Comparison of ENCODE assay signal across 14 cellular contexts in genomic region chr17:78120971-78121800, GRCh38. TPM values are rescaled to one million over a fixed set of nuclear protein-coding genes. Genes with fewer than 3 reads are reported as not detected.
DNase-seq lines count a peak whose midpoint lies in the region; ATAC-seq and TF ChIP-seq lines count a peak whose summit lies in the region.
"Had no signal": no experiment of that assay in that cellular context is flagged by ENCODE, and none has a peak within 500 bp of the region (broad histone marks: within the 10 kb centered on the region; RNA-seq: fewer than 3 reads in every experiment).

No MANE protein-coding gene starts in this region.

- H3K4me1 Mint-ChIP-seq in activated CD4-positive, alpha-beta T cell treated with anti-CD3 and anti-CD28 coated beads for 36 hours = peaks cover 59% of the 10 kb centered on the region
- peaks cover 45% of the 10 kb centered on the region for H3K4me1 Mint-ChIP-seq in activated naive CD8-positive, alpha-beta T cell treated with anti-CD3 and anti-CD28 coated beads, Interleukin-2, amount 10 ng/mL, durations not matched to agents 7 days and 5 days

- no peaks in the 10 kb centered on the region for H4K20me1 ChIP-seq in OCI-LY7 (ENCODE audit: insufficient read depth, low read length)
- H4K20me1 ChIP-seq in hepatocyte (ENCODE audit: insufficient read depth, poor library complexity, severe bottlenecking) = no peaks in the 10 kb centered on the region

- peak overlapping the region; percentile 47 for H3K27ac ChIP-seq in OCI-LY7 (ENCODE audit: low read depth, low read length, poor library complexity, severe bottlenecking)
- H3K27ac ChIP-seq in hepatocyte = no peak overlapping the region
- H3K27ac ChIP-seq: tibial artery had no signal

- intact Hi-C loops in activated CD4-positive, alpha-beta T cell treated with anti-CD3 and anti-CD28 coated beads for 36 hours (cut with DNase I, micrococcal nuclease) = loop anchor here (1.0 to 10.0 kb wide), 4 partner anchors 9 to 666 kb away; partner anchors contain the start of gene TMC8 (in 1 of the 2)
- intact Hi-C loops in OCI-LY7 (cut with micrococcal nuclease; ENCODE audit: unreplicated experiment) = no loop called here

- POLR2A ChIA-PET in activated CD4-positive, alpha-beta T cell treated with anti-CD3 and anti-CD28 coated beads for 36 hours (lab: Charles Lee) = interaction anchor here (0.7 kb wide), 1 partner anchor 1683 kb away, joined by 3 read pairs; no protein-coding TSS in a partner anchor
- POLR2A ChIA-PET in OCI-LY7 (lab: Charles Lee) = no interaction called here
- POLR2A ChIA-PET in activated naive CD8-positive, alpha-beta T cell treated with anti-CD3 and anti-CD28 coated beads, Interleukin-2, amount 10 ng/mL, durations not matched to agents 7 days and 5 days (lab: Charles Lee) = interaction anchor here (0.5 to 13.9 kb wide), 4 partner anchors 9 to 163 kb away, joined by 3 to 380 read pairs (median 28); partner anchors contain the start of genes TMC6, TMC8 and TNRC6C

- WGBS in hepatocyte (ENCODE audit: low lambda C conversion rate, missing lambda C conversion rate) = 94% methylated on average over 31 of the region's 35 CpGs

- H3K27me3 Mint-ChIP-seq in activated CD4-positive, alpha-beta T cell treated with anti-CD3 and anti-CD28 coated beads for 36 hours = no peaks in the 10 kb centered on the region
- no peaks in the 10 kb centered on the region for H3K27me3 Mint-ChIP-seq in activated naive CD8-positive, alpha-beta T cell treated with anti-CD3 and anti-CD28 coated beads, Interleukin-2, amount 10 ng/mL, durations not matched to agents 7 days and 5 days

- H3K9me2 ChIP-seq in OCI-LY7 (ENCODE audit: insufficient read depth, low read length) (no peaks in the 10 kb centered on the region), hepatocyte (replicated peaks; ENCODE audit: insufficient read depth) (no peaks in the 10 kb centered on the region)

- H3K27me3 ChIP-seq in hepatocyte = no peaks in the 10 kb centered on the region

- ATAC-seq in activated CD4-positive, alpha-beta T cell treated with anti-CD3 and anti-CD28 coated beads for 36 hours = peak; percentile 56
- peak; percentile 62 for ATAC-seq in activated naive CD8-positive, alpha-beta T cell treated with anti-CD3 and anti-CD28 coated beads, Interleukin-2, amount 10 ng/mL, durations not matched to agents 7 days and 5 days (ENCODE audit: low read depth)

- TF ChIP-seq CTCF in OCI-LY7 (conservative IDR thresholded peaks at IDR 0.05; ENCODE audit: low read length) = no peak
- TF ChIP-seq CTCF in hepatocyte (IDR thresholded peaks at IDR 0.05; ENCODE audit: poor library complexity) = no peak

- CTCF ChIA-PET in activated CD4-positive, alpha-beta T cell treated with anti-CD3 and anti-CD28 coated beads for 36 hours (lab: Charles Lee) = interaction anchor here (0.7 to 2.8 kb wide), 4 partner anchors 8 to 55 kb away, joined by 3 to 20 read pairs (median 4); no protein-coding TSS in a partner anchor
- CTCF ChIA-PET in OCI-LY7 (lab: Charles Lee; ENCODE audit: unreplicated experiment) = interaction anchor here (0.9 kb wide), 1 partner anchor 127 kb away, joined by 3 read pairs; no protein-coding TSS in a partner anchor

- H3K9me3 ChIP-seq in OCI-LY7 (ENCODE audit: low read length) (no peaks in the 10 kb centered on the region), hepatocyte (ENCODE audit: low read depth) (no peaks in the 10 kb centered on the region)
- H3K9me3 ChIP-seq: tibial artery had no signal

- H3K9me3 Mint-ChIP-seq in activated CD4-positive, alpha-beta T cell treated with anti-CD3 and anti-CD28 coated beads for 36 hours (ENCODE audit: low read depth) = no peaks in the 10 kb centered on the region
- H3K9me3 Mint-ChIP-seq in activated naive CD8-positive, alpha-beta T cell treated with anti-CD3 and anti-CD28 coated beads, Interleukin-2, amount 10 ng/mL, durations not matched to agents 7 days and 5 days = no peaks in the 10 kb centered on the region

- peak overlapping the region; percentile 93 for H3K27ac Mint-ChIP-seq in activated CD4-positive, alpha-beta T cell treated with anti-CD3 and anti-CD28 coated beads for 36 hours
- H3K27ac Mint-ChIP-seq in activated naive CD8-positive, alpha-beta T cell treated with anti-CD3 and anti-CD28 coated beads, Interleukin-2, amount 10 ng/mL, durations not matched to agents 7 days and 5 days = peak overlapping the region; percentile 96

- H3K4me3 ChIP-seq in OCI-LY7 (ENCODE audit: low read depth, low read length, poor library complexity, severe bottlenecking) = peak overlapping the region; percentile 55
- no peak overlapping the region for H3K4me3 ChIP-seq in hepatocyte
- H3K4me3 ChIP-seq: tibial artery had no signal

- peak overlapping the region; percentile 66 for H3K4me3 Mint-ChIP-seq in activated CD4-positive, alpha-beta T cell treated with anti-CD3 and anti-CD28 coated beads for 36 hours
- H3K4me3 Mint-ChIP-seq in activated naive CD8-positive, alpha-beta T cell treated with anti-CD3 and anti-CD28 coated beads, Interleukin-2, amount 10 ng/mL, durations not matched to agents 7 days and 5 days = peak overlapping the region; percentile 93

- H3K4me2 ChIP-seq in OCI-LY7 (ENCODE audit: low read length) (peak overlapping the region; percentile 70), hepatocyte (no peak overlapping the region)

- no TSS peak for BruUV-seq in OCI-LY7 (replicated peaks; lab: Mats Ljungman, UMichigan)

- H3K36me3 ChIP-seq in OCI-LY7 (ENCODE audit: insufficient read depth, low read length) (peaks cover 61% of the 10 kb centered on the region), hepatocyte (replicated peaks; ENCODE audit: insufficient read depth, low read depth) (no peaks in the 10 kb centered on the region)

- H3K79me2 ChIP-seq in OCI-LY7 (ENCODE audit: insufficient read depth, low read depth, low read length) (no peaks in the 10 kb centered on the region), hepatocyte (no peaks in the 10 kb centered on the region)

- peaks cover 45% of the 10 kb centered on the region for H3K4me1 ChIP-seq in OCI-LY7 (ENCODE audit: insufficient read depth, low read length, poor library complexity, severe bottlenecking)
- no peaks in the 10 kb centered on the region for H3K4me1 ChIP-seq in hepatocyte (ENCODE audit: insufficient read depth)

- DNase-seq in activated CD4-positive, alpha-beta T cell treated with anti-CD3 and anti-CD28 coated beads for 36 hours = peak; percentile 74
- no peak for DNase-seq in activated CD4-positive, alpha-beta T cell treated with anti-CD3 and anti-CD28 coated beads for 4 hours
- DNase-seq in OCI-LY7 (ENCODE audit: low spot score) = peak; percentile 53
- DNase-seq in activated naive CD8-positive, alpha-beta T cell treated with anti-CD3 and anti-CD28 coated beads, Interleukin-2, amount 10 ng/mL, durations not matched to agents 7 days and 5 days = peak; percentile 72
- peak; percentile 60 for DNase-seq in stimulated activated CD8-positive, alpha-beta memory T cell treated with anti-CD3 and anti-CD28 coated beads, Interleukin-4, amount 100 ng/mL, for 48 hours
- DNase-seq in HK-2 (ENCODE audit: unreplicated experiment) = no peak
- DNase-seq in kidney tubule cell (ENCODE audit: low spot score) = no peak
- DNase-seq in hepatocyte (ENCODE audit: low spot score) = no peak
- DNase-seq: effector CD8-positive, alpha-beta T cell; hypothalamus; SIG-M5; tibial artery had no signal

- no peak overlapping the region for H2AFZ ChIP-seq in OCI-LY7 (ENCODE audit: low read length)
- H2AFZ ChIP-seq in hepatocyte = no peak overlapping the region

- peaks cover 54% of the 10 kb centered on the region for H3K36me3 Mint-ChIP-seq in activated CD4-positive, alpha-beta T cell treated with anti-CD3 and anti-CD28 coated beads for 36 hours (ENCODE audit: low read depth)
- peaks cover 47% of the 10 kb centered on the region for H3K36me3 Mint-ChIP-seq in activated naive CD8-positive, alpha-beta T cell treated with anti-CD3 and anti-CD28 coated beads, Interleukin-2, amount 10 ng/mL, durations not matched to agents 7 days and 5 days

RNA-seq across cellular contexts. Expression of gene TMC6, which starts 7.4 kb away (rescaled TPM):
- 100 to 1,000 TPM; 138 to 145 TPM for total RNA-seq in activated CD4-positive, alpha-beta T cell treated with anti-CD3 and anti-CD28 coated beads for 36 hours
- 94.0 and 124 TPM in 2 replicates for total RNA-seq in OCI-LY7 (2014; rRNA removed; shearing (Covaris generic))
- total RNA-seq in OCI-LY7 (2022) (234 and 258 TPM in 2 replicates), hepatocyte (20.9 and 26.7 TPM in 2 replicates)
- 100 to 1,000 TPM; 638 to 646 TPM for total RNA-seq in activated naive CD8-positive, alpha-beta T cell treated with anti-CD3 and anti-CD28 coated beads, Interleukin-2, amount 10 ng/mL, durations not matched to agents 7 days and 5 days
- 57.9 and 62.8 TPM in 2 replicates for polyA plus RNA-seq in hepatocyte

RNA-seq across cellular contexts. Expression of gene TMC8, which starts 9.4 kb away (rescaled TPM):
- 100 to 1,000 TPM; 123 to 139 TPM for total RNA-seq in activated CD4-positive, alpha-beta T cell treated with anti-CD3 and anti-CD28 coated beads for 36 hours
- total RNA-seq in OCI-LY7 (2014; rRNA removed; shearing (Covaris generic)) = 54.6 and 83.8 TPM in 2 replicates
- total RNA-seq in OCI-LY7 (2022) = 219 and 236 TPM in 2 replicates
- 100 to 1,000 TPM; 336 to 340 TPM for total RNA-seq in activated naive CD8-positive, alpha-beta T cell treated with anti-CD3 and anti-CD28 coated beads, Interleukin-2, amount 10 ng/mL, durations not matched to agents 7 days and 5 days
- 0.07 and 0.16 TPM in 2 replicates for total RNA-seq in hepatocyte
- 1.2 and 3.3 TPM in 2 replicates for polyA plus RNA-seq in hepatocyte

RNA-seq across cellular contexts. Expression of gene C17orf99, which starts 25.0 kb away (rescaled TPM):
- not detected for total RNA-seq in activated CD4-positive, alpha-beta T cell treated with anti-CD3 and anti-CD28 coated beads for 36 hours
- not detected in 2 replicates for total RNA-seq in OCI-LY7 (2014; rRNA removed; shearing (Covaris generic))
- total RNA-seq in OCI-LY7 (2022) (1.1 TPM in 2 replicates), hepatocyte (0.32 and 0.33 TPM in 2 replicates)
- total RNA-seq in activated naive CD8-positive, alpha-beta T cell treated with anti-CD3 and anti-CD28 coated beads, Interleukin-2, amount 10 ng/mL, durations not matched to agents 7 days and 5 days = not detected
- 0.62 and 0.77 TPM in 2 replicates for polyA plus RNA-seq in hepatocyte
- total RNA-seq: A172, HT1080 had no signal

RNA-seq across cellular contexts. Expression of gene SYNGR2, which starts 47.2 kb away (rescaled TPM):
- total RNA-seq in activated CD4-positive, alpha-beta T cell treated with anti-CD3 and anti-CD28 coated beads for 36 hours = 10 to 100 TPM; 79.1 to 89.2 TPM
- total RNA-seq in OCI-LY7 (2014; rRNA removed; shearing (Covaris generic)) = 21.3 and 35.4 TPM in 2 replicates
- 44.9 and 45.5 TPM in 2 replicates for total RNA-seq in OCI-LY7 (2022)
- total RNA-seq in activated naive CD8-positive, alpha-beta T cell treated with anti-CD3 and anti-CD28 coated beads, Interleukin-2, amount 10 ng/mL, durations not matched to agents 7 days and 5 days = 10 to 100 TPM; 43.2 to 50.5 TPM
- total RNA-seq in hepatocyte = 48.3 and 72.5 TPM in 2 replicates
- polyA plus RNA-seq in hepatocyte = 160 and 191 TPM in 2 replicates

Comparison
In these comparisons a context has a peak if more than half of its experiments do, and no peak if none do; other contexts are left out.
1. DNase-seq: peak in activated CD4-positive, alpha-beta T cell treated with anti-CD3 and anti-CD28 coated beads for 36 hours (single experiment), OCI-LY7 (single experiment), activated naive CD8-positive, alpha-beta T cell treated with anti-CD3 and anti-CD28 coated beads, Interleukin-2, amount 10 ng/mL, durations not matched to agents 7 days and 5 days (single experiment) and stimulated activated CD8-positive, alpha-beta memory T cell treated with anti-CD3 and anti-CD28 coated beads, Interleukin-4, amount 100 ng/mL, for 48 hours (single experiment); none in activated CD4-positive, alpha-beta T cell treated with anti-CD3 and anti-CD28 coated beads for 4 hours (0 of 2), HK-2 (single experiment), kidney tubule cell (single experiment) and hepatocyte (single experiment).
2. RNA of gene TMC8, which starts 9.4 kb away (total RNA-seq): 336 to 340 TPM in activated naive CD8-positive, alpha-beta T cell treated with anti-CD3 and anti-CD28 coated beads, Interleukin-2, amount 10 ng/mL, durations not matched to agents 7 days and 5 days, 54.6 to 236 TPM in OCI-LY7 and 123 to 139 TPM in activated CD4-positive, alpha-beta T cell treated with anti-CD3 and anti-CD28 coated beads for 36 hours; 0.07 to 0.16 TPM in hepatocyte; every median in the first group is over 10 times any median in the second.